1 cellular context compared by ENCODE assay signal in genomic region chr13:48975101-48975925, GRCh38.
TF ChIP-seq lines count a peak whose summit lies in the region.

TSS of gene FNDC3A (plus strand) at chr13:48975912. CDS start at chr13:49006191, 30,279 bp downstream.

TF ChIP-seq in H1, 55 proteins besides CTCF, POLR2A, EP300 and RAD21 (continued from another document):
- no peak for TF ChIP-seq BRCA1 (IDR thresholded peaks at IDR 0.05; ENCODE audit: low read depth, low read length)
- TF ChIP-seq USF2 (IDR thresholded peaks at IDR 0.05; ENCODE audit: low read length) = no peak
- no peak for TF ChIP-seq SP1 (IDR thresholded peaks at IDR 0.05; ENCODE audit: low read depth, low read length)
- TF ChIP-seq SP4 (IDR thresholded peaks at IDR 0.05; ENCODE audit: low read length) = no peak
- no peak for TF ChIP-seq TAF1 (IDR thresholded peaks at IDR 0.05; ENCODE audit: low read depth, low read length)
- TF ChIP-seq YY1 (IDR thresholded peaks at IDR 0.05; ENCODE audit: low read depth, low read length) = no peak; the same call in 1 of the 2 replicates
- TF ChIP-seq SUZ12 (IDR thresholded peaks at IDR 0.05; ENCODE audit: low read length) = no peak
- TF ChIP-seq GTF2F1 (IDR thresholded peaks at IDR 0.05; ENCODE audit: borderline replicate concordance, low read depth, low read length) = no peak
- TF ChIP-seq CHD1 (IDR thresholded peaks at IDR 0.05; ENCODE audit: low read depth, low read length) = no peak
- no peak for TF ChIP-seq RBBP5 (IDR thresholded peaks at IDR 0.05; ENCODE audit: borderline replicate concordance, low read depth, low read length)
- TF ChIP-seq E2F6 (IDR thresholded peaks at IDR 0.05) = no peak; the same call in none of the 2 replicates
- TF ChIP-seq GABPA (IDR thresholded peaks at IDR 0.05; ENCODE audit: borderline replicate concordance, insufficient read depth, low read length) = no peak
- TF ChIP-seq SIX5 (IDR thresholded peaks at IDR 0.05; ENCODE audit: low read depth, low read length) = no peak
- TF ChIP-seq NANOG (IDR thresholded peaks at IDR 0.05; ENCODE audit: insufficient read depth, low read depth, low read length, poor library complexity, severe bottlenecking) = no peak
- TF ChIP-seq KDM4A (IDR thresholded peaks at IDR 0.05; ENCODE audit: low read depth, low read length, severe bottlenecking) = peak; percentile 39
- TF ChIP-seq HDAC2 (IDR thresholded peaks at IDR 0.05; ENCODE audit: borderline replicate concordance in 1 of 2, low read depth in 2 of 2, low read length in 2 of 2) = no peak
- no peak for TF ChIP-seq RXRA (IDR thresholded peaks at IDR 0.05; ENCODE audit: insufficient read depth, low read depth, low read length)
- TF ChIP-seq ASH2L (IDR thresholded peaks at IDR 0.05; ENCODE audit: low read length) = no peak
- TF ChIP-seq SIRT6 (IDR thresholded peaks at IDR 0.05; ENCODE audit: low read length) = no peak
- no peak for TF ChIP-seq CEBPB (IDR thresholded peaks at IDR 0.05; ENCODE audit: low read depth, low read length)
- no peak for TF ChIP-seq CBX5 (IDR thresholded peaks at IDR 0.05; ENCODE audit: low read depth, low read length)
- TF ChIP-seq EGR1 (IDR thresholded peaks at IDR 0.05; ENCODE audit: borderline replicate concordance, low read depth, low read length) = no peak
- TF ChIP-seq MAX (IDR thresholded peaks at IDR 0.05) = 0 out of 2 replicates have a peak, but pooled peaks have one; percentile 8
- no peak for TF ChIP-seq RNF2 (IDR thresholded peaks at IDR 0.05; ENCODE audit: borderline replicate concordance, low read depth, low read length, missing control alignments, poor library complexity, severe bottlenecking)
- no peak for TF ChIP-seq CREB1 (IDR thresholded peaks at IDR 0.05)
- no peak for TF ChIP-seq POU5F1 (IDR thresholded peaks at IDR 0.05; ENCODE audit: low read depth, low read length)
- peak; percentile 59; the same call in 1 of the 2 replicates for TF ChIP-seq POLR2AphosphoS5 (IDR thresholded peaks at IDR 0.05; ENCODE audit: low read depth, low read length)
- TF ChIP-seq PHF8 (conservative IDR thresholded peaks at IDR 0.05; ENCODE audit: low read depth, low read length) = no peak; the same call in 1 of the 2 replicates
- no peak for TF ChIP-seq KDM5A (IDR thresholded peaks at IDR 0.05; ENCODE audit: low read length)
- TF ChIP-seq SP2 (IDR thresholded peaks at IDR 0.05; ENCODE audit: low read length) = no peak
- no peak for TF ChIP-seq MAFK (IDR thresholded peaks at IDR 0.05; ENCODE audit: low read depth, low read length)
- no peak for TF ChIP-seq TAF7 (optimal IDR thresholded peaks at IDR 0.05; ENCODE audit: borderline replicate concordance, low read depth, low read length)
- no peak for TF ChIP-seq ATF3 (IDR thresholded peaks at IDR 0.05; ENCODE audit: insufficient read depth, low read depth, low read length)
- no peak for TF ChIP-seq TCF12 (IDR thresholded peaks at IDR 0.05; ENCODE audit: low read depth, low read length)
- no peak for TF ChIP-seq SRF (IDR thresholded peaks at IDR 0.05; ENCODE audit: low read depth, low read length)
- no peak for TF ChIP-seq ATF2 (IDR thresholded peaks at IDR 0.05; ENCODE audit: low read length)
- no peak for TF ChIP-seq BACH1 (IDR thresholded peaks at IDR 0.05; ENCODE audit: low read length)
- TF ChIP-seq TBP (IDR thresholded peaks at IDR 0.05; ENCODE audit: low read depth, low read length) = peak; percentile 35; the same call in 1 of the 2 replicates
- no peak for TF ChIP-seq CHD2 (IDR thresholded peaks at IDR 0.05; ENCODE audit: low read length)
- TF ChIP-seq TEAD4 (IDR thresholded peaks at IDR 0.05; ENCODE audit: low read depth, low read length) = no peak
- TF ChIP-seq FOSL1 (IDR thresholded peaks at IDR 0.05; ENCODE audit: insufficient read depth, low read depth, low read length) = no peak
- no peak for TF ChIP-seq CHD7 (IDR thresholded peaks at IDR 0.05; ENCODE audit: insufficient replicate concordance, low read length)
- TF ChIP-seq ZNF274 (IDR thresholded peaks at IDR 0.05; ENCODE audit: borderline replicate concordance, extremely low read depth, low read length) = no peak
- no peak for TF ChIP-seq JUND (IDR thresholded peaks at IDR 0.05; ENCODE audit: low read length)
- TF ChIP-seq SAP30 (IDR thresholded peaks at IDR 0.05; ENCODE audit: insufficient read depth, insufficient replicate concordance, low read length) = peak; percentile 20
- TF ChIP-seq JUN (IDR thresholded peaks at IDR 0.05; ENCODE audit: low read depth, low read length) = no peak
- no peak for TF ChIP-seq RFX5 (IDR thresholded peaks at IDR 0.05; ENCODE audit: borderline replicate concordance, low read depth, low read length)
